Comparison of ENCODE assay signal across 2 cellular contexts in genomic region chr10:132783865-132784581, GRCh38.
A peak's percentile ranks its signal among the peaks of the same experiment; 100 is the strongest.
TF ChIP-seq lines count a peak whose summit lies in the region.

No MANE protein-coding gene starts in this region.

TF ChIP-seq in K562, 482 proteins besides CTCF, POLR2A, EP300 and RAD21:
- peak; percentile 23; the same call in 1 of the 2 replicates for TF ChIP-seq ZBTB33 (CRISPR knock-in tag; IDR thresholded peaks at IDR 0.05)
- no peak for TF ChIP-seq NR2C2 (CRISPR knock-in tag; IDR thresholded peaks at IDR 0.05)
- TF ChIP-seq NR2C2 (tag; IDR thresholded peaks at IDR 0.05), result no peak

TF ChIP-seq in HepG2, 621 proteins besides CTCF, POLR2A, EP300 and RAD21:
- TF ChIP-seq ZNF280D (CRISPR knock-in tag; IDR thresholded peaks at IDR 0.05) (no peak), AGO2 (optimal IDR thresholded peaks at IDR 0.05; ENCODE audit: low read depth, low read length) (peak; percentile 43)
